ENCODE assay signal across 13 cellular contexts in genomic region chr16:88779406-88780099, GRCh38. TPM values are rescaled to one million over a fixed set of nuclear protein-coding genes. Genes with fewer than 3 reads are reported as not detected.
DNase-seq lines count a peak whose midpoint lies in the region; ATAC-seq and TF ChIP-seq lines count a peak whose summit lies in the region.
"Had no signal": no experiment of that assay in that cellular context is flagged by ENCODE, and none has a peak within 500 bp of the region (broad histone marks: within the 10 kb centered on the region; RNA-seq: fewer than 3 reads in every experiment).

No MANE protein-coding gene starts in this region.

- H3K27me3 ChIP-seq in GM23338 (ENCODE audit: insufficient read depth) (no peaks in the 10 kb centered on the region), fibroblast of lung (ENCODE audit: control insufficient read depth, insufficient read depth, low read length) (no peaks in the 10 kb centered on the region), skeletal muscle satellite cell (ENCODE audit: control insufficient read depth, insufficient read depth, low read length) (no peaks in the 10 kb centered on the region)

- peak; percentile 19 for DNase-seq in GM23338 (ENCODE audit: low spot score)
- DNase-seq in T-cell, result no peak
- DNase-seq in fibroblast of lung (ENCODE audit: low read depth in 2 of 2), result peak; percentile 37 to 44
- DNase-seq in HUDEP-2 (lab: John Stamatoyannopoulos, UW; ENCODE audit: unreplicated experiment in 76 of 76), result no peak
- no peak for DNase-seq in head of caudate nucleus
- DNase-seq: DMS53; effector CD8-positive, alpha-beta T cell; NCI-H446 treated with DMSO at 0.1 percent for 48 hours had no signal

- TF ChIP-seq CTCF in GM23338 (conservative IDR thresholded peaks at IDR 0.05; ENCODE audit: low read depth in 2 of 2) (no peak), fibroblast of lung (conservative IDR thresholded peaks at IDR 0.05 in 1 of 2, IDR thresholded peaks at IDR 0.05 in 1 of 2; ENCODE audit: low read depth in 1 of 2, low read length in 2 of 2) (no peak)

- H3K4me1 ChIP-seq in GM23338 (ENCODE audit: insufficient read depth), result peaks cover 22% of the 10 kb centered on the region; the same call in 1 of the 2 replicates
- peaks cover 40% of the 10 kb centered on the region for H3K4me1 ChIP-seq in fibroblast of lung (ENCODE audit: control insufficient read depth, extremely low read depth, insufficient read depth, low read length)
- H3K4me1 ChIP-seq in skeletal muscle satellite cell (ENCODE audit: control insufficient read depth, insufficient read depth, low read length), result peaks cover 66% of the 10 kb centered on the region

- H3K4me3 Mint-ChIP-seq in GM23338 (no peak overlapping the region), T-cell (peak overlapping the region in 2 of 3 donors; percentile 66 to 74)

- no peak overlapping the region for H3K27ac ChIP-seq in GM23338 (ENCODE audit: low read depth)
- peak overlapping the region; percentile 47 for H3K27ac ChIP-seq in fibroblast of lung (ENCODE audit: insufficient read depth, low read length)
- H3K27ac ChIP-seq: HL-60, VCaP had no signal

- peaks cover 83% of the 10 kb centered on the region for H3K79me2 ChIP-seq in GM23338 (replicated peaks; ENCODE audit: insufficient read depth)
- peaks cover 94% of the 10 kb centered on the region for H3K79me2 ChIP-seq in fibroblast of lung (ENCODE audit: control insufficient read depth, insufficient read depth, low read length)

- H3K4me1 Mint-ChIP-seq in GM23338, result peaks cover 45% of the 10 kb centered on the region
- peaks cover 51 to 68% (median 56%) of the 10 kb centered on the region in 3 donors for H3K4me1 Mint-ChIP-seq in T-cell

- intact Hi-C loops in head of caudate nucleus (cut with DNase I), result no loop called here

- CTCF ChIA-PET in T-cell (lab: Charles Lee), result no interaction called here

- H3K27me3 Mint-ChIP-seq in GM23338 (ENCODE audit: insufficient read depth, low read depth, poor library complexity), result peaks cover 22% of the 10 kb centered on the region
- H3K27me3 Mint-ChIP-seq in T-cell, result no peaks in the 10 kb centered on the region

- H3K36me3 Mint-ChIP-seq in GM23338 (ENCODE audit: low read depth) (no peaks in the 10 kb centered on the region), T-cell (no peaks in the 10 kb centered on the region)
- H3K36me3 Mint-ChIP-seq: activated naive CD4-positive, alpha-beta T cell treated with anti-CD3 and anti-CD28 coated beads, Interleukin-2, amount 50 U/mL, for 72 hours had no signal

- H3K27ac Mint-ChIP-seq in GM23338 (no peak overlapping the region), T-cell (peak overlapping the region; percentile 91 to 96)

- H3K36me3 ChIP-seq in GM23338 (ENCODE audit: insufficient read depth), result no peaks in the 10 kb centered on the region
- H3K36me3 ChIP-seq in fibroblast of lung (ENCODE audit: control insufficient read depth, insufficient read depth, low read length), result peaks cover 1% of the 10 kb centered on the region
- H3K36me3 ChIP-seq in skeletal muscle satellite cell (ENCODE audit: insufficient read depth, low read length), result peaks cover 9% of the 10 kb centered on the region

- ATAC-seq in GM23338 (no peak), T-cell (replicated peaks in 1 of 4) (no peak), GM21717 (IDR thresholded peaks at IDR 0.05; ENCODE audit: unreplicated experiment) (no peak)
- ATAC-seq: activated naive CD4-positive, alpha-beta T cell treated with anti-CD3 and anti-CD28 coated beads, Interleukin-2, amount 50 U/mL, for 72 hours had no signal

- no peak overlapping the region for H2AFZ ChIP-seq in GM23338
- no peak overlapping the region for H2AFZ ChIP-seq in fibroblast of lung (ENCODE audit: low read length)

- H3K9me3 ChIP-seq in fibroblast of lung (ENCODE audit: control insufficient read depth, insufficient read depth, low read depth, low read length) (no peaks in the 10 kb centered on the region), skeletal muscle satellite cell (replicated peaks; ENCODE audit: low read length) (no peaks in the 10 kb centered on the region)

- H3K9ac ChIP-seq in fibroblast of lung (ENCODE audit: insufficient read depth, low read length) (peak overlapping the region; percentile 21), skeletal muscle satellite cell (ENCODE audit: low read depth, low read length) (peak overlapping the region; percentile 12)

- H3K9me2 ChIP-seq in GM23338 (ENCODE audit: insufficient read depth), result no peaks in the 10 kb centered on the region

- peaks cover 6% of the 10 kb centered on the region; the same call in 1 of the 2 replicates for H3F3A ChIP-seq in GM23338 (replicated peaks; ENCODE audit: low read depth)

- H4K20me1 ChIP-seq in GM23338 (replicated peaks; ENCODE audit: insufficient read depth), result 0 out of 2 replicates have a peak, but pooled peaks cover 7% of the 10 kb centered on the region
- H4K20me1 ChIP-seq in fibroblast of lung (ENCODE audit: control insufficient read depth, extremely low read depth, insufficient read depth, low read length), result peaks cover 1% of the 10 kb centered on the region

- no peaks in the 10 kb centered on the region; the same call in 2 of the 3 replicates for H3K9me3 Mint-ChIP-seq in GM23338
- H3K9me3 Mint-ChIP-seq in T-cell, result no peaks in the 10 kb centered on the region
- H3K9me3 Mint-ChIP-seq: activated naive CD4-positive, alpha-beta T cell treated with anti-CD3 and anti-CD28 coated beads, Interleukin-2, amount 50 U/mL, for 72 hours had no signal

- no peak overlapping the region for H3K4me2 ChIP-seq in GM23338
- H3K4me2 ChIP-seq in fibroblast of lung (ENCODE audit: extremely low read depth, insufficient read depth, low read length), result peak overlapping the region; percentile 71
- H3K4me2 ChIP-seq in skeletal muscle satellite cell (ENCODE audit: low read length), result peak overlapping the region; percentile 82

- POLR2A ChIA-PET in T-cell (lab: Charles Lee), result interaction anchor here in 1 of 2 donors (0.6 kb wide), 2 partner anchors 17 to 636 kb away, joined by 4 to 13 read pairs; no protein-coding TSS in a partner anchor

- H3K4me3 ChIP-seq in GM23338, result no peak overlapping the region
- H3K4me3 ChIP-seq in fibroblast of lung (replicated peaks in 1 of 4; ENCODE audit: control extremely low read depth in 1 of 4, insufficient read depth in 1 of 4, low read depth in 3 of 4, low read length in 4 of 4), result peak overlapping the region in 1 of 4 experiments; percentile 14
- peak overlapping the region; percentile 25 for H3K4me3 ChIP-seq in skeletal muscle satellite cell (ENCODE audit: low read length)

TF ChIP-seq in GM23338, 12 proteins besides CTCF, POLR2A, EP300 and RAD21 (continues in another document):
- TF ChIP-seq CREB1 (CRISPR knock-in tag; IDR thresholded peaks at IDR 0.05; ENCODE audit: low read depth), result no peak
- TF ChIP-seq NANOG (IDR thresholded peaks at IDR 0.05; ENCODE audit: borderline replicate concordance), result no peak
- no peak for TF ChIP-seq ZNF114 (CRISPR knock-in tag; IDR thresholded peaks at IDR 0.05)
- TF ChIP-seq POLR2AphosphoS5 (IDR thresholded peaks at IDR 0.05; ENCODE audit: low read depth), result no peak
- TF ChIP-seq STAT1 (IDR thresholded peaks at IDR 0.05; ENCODE audit: unreplicated experiment), result no peak
- TF ChIP-seq JUNB (IDR thresholded peaks at IDR 0.05; ENCODE audit: unreplicated experiment), result no peak

RNA-seq across cellular contexts. Expression of gene PIEZO1, which starts 5.5 kb away (rescaled TPM):
- total RNA-seq in GM23338 (2014; rRNA removed; shearing (Covaris generic)), result 56.2 and 70.1 TPM in 2 replicates
- polyA plus RNA-seq in GM23338 (2016; fragmentation: Nextera tagmentation; extraction: Ambion mirVana), result 29.6 and 30.4 TPM in 2 replicates
- total RNA-seq in T-cell, result 100 to 1,000 TPM; 139 to 274 (median 240) TPM
- 135 and 313 TPM in 2 replicates for total RNA-seq in fibroblast of lung
- polyA plus RNA-seq in fibroblast of lung, result 94.5 and 126 TPM in 2 replicates
- 184 and 260 TPM in 2 replicates for polyA plus RNA-seq in fibroblast of lung (2012)
- polyA minus RNA-seq in fibroblast of lung (ENCODE audit: low replicate concordance), result 1,099 and 1,312 TPM in 2 replicates
- total RNA-seq in skeletal muscle satellite cell (2012; rRNA removed), result 155 and 171 TPM in 2 replicates

RNA-seq across cellular contexts. Expression of gene CDT1, which starts 24.0 kb away (rescaled TPM):
- 114 and 187 TPM in 2 replicates for total RNA-seq in GM23338 (2014; rRNA removed; shearing (Covaris generic))
- polyA plus RNA-seq in GM23338 (2016; fragmentation: Nextera tagmentation; extraction: Ambion mirVana) (32.6 and 36.1 TPM in 2 replicates), fibroblast of lung (1.3 and 4.5 TPM in 2 replicates)
- total RNA-seq in T-cell (1 to 10 TPM in 4 of 5 donors, under 1 TPM in 1; 0.93 to 3.7 (median 1.5) TPM), fibroblast of lung (0.77 and 3.6 TPM in 2 replicates)
- polyA plus RNA-seq in fibroblast of lung (2012), result 4.2 and 19.0 TPM in 2 replicates
- polyA minus RNA-seq in fibroblast of lung (ENCODE audit: low replicate concordance), result 4.7 and 23.7 TPM in 2 replicates
- 12.4 and 16.8 TPM in 2 replicates for total RNA-seq in skeletal muscle satellite cell (2012; rRNA removed)

RNA-seq across cellular contexts. Expression of gene APRT, which starts 32.2 kb away (rescaled TPM):
- 250 and 258 TPM in 2 replicates for total RNA-seq in GM23338 (2014; rRNA removed; shearing (Covaris generic))
- polyA plus RNA-seq in GM23338 (2016; fragmentation: Nextera tagmentation; extraction: Ambion mirVana) (522 and 536 TPM in 2 replicates), fibroblast of lung (39.2 and 57.6 TPM in 2 replicates)
- total RNA-seq in T-cell (100 to 1,000 TPM; 166 to 245 (median 228) TPM), fibroblast of lung (50.3 and 95.6 TPM in 2 replicates)
- polyA plus RNA-seq in fibroblast of lung (2012), result 155 and 232 TPM in 2 replicates
- polyA minus RNA-seq in fibroblast of lung (ENCODE audit: low replicate concordance), result 62.8 and 64.3 TPM in 2 replicates
- 87.8 and 97.6 TPM in 2 replicates for total RNA-seq in skeletal muscle satellite cell (2012; rRNA removed)

Comparison
In these comparisons a context has a peak if more than half of its experiments do, and no peak if none do; other contexts are left out.
1. DNase-seq: peak in GM23338 (single experiment) and fibroblast of lung (2 of 2); none in T-cell (0 of 34), HUDEP-2 (0 of 76) and head of caudate nucleus (0 of 42).
2. RNA of gene CDT1, which starts 24.0 kb away (total RNA-seq): 114 to 187 TPM in GM23338; 0.77 to 3.6 TPM in fibroblast of lung and 0.93 to 3.7 TPM in T-cell; every median in the first group is over 10 times any median in the second.